In genomic region chr16:682493-683395, GRCh38 we compare ENCODE assay signal across 9 cellular contexts. TPM values are rescaled to one million over a fixed set of nuclear protein-coding genes. Genes with fewer than 3 reads are reported as not detected.
DNase-seq lines count a peak whose midpoint lies in the region; TF ChIP-seq lines count a peak whose summit lies in the region.
"Had no signal": no experiment of that assay in that cellular context is flagged by ENCODE, and none has a peak within 500 bp of the region (broad histone marks: within the 10 kb centered on the region; RNA-seq: fewer than 3 reads in every experiment).

No MANE protein-coding gene starts in this region.

- H3K4me2 ChIP-seq in MM.1S (ENCODE audit: low read depth, low read length): peak overlapping the region; percentile 70; the same call in 1 of the 2 replicates

- H3K79me2 ChIP-seq in MM.1S (ENCODE audit: low read length): peaks cover 32% of the 10 kb centered on the region

- POLR2A ChIA-PET in CD4-positive, alpha-beta memory T cell (lab: Charles Lee; ENCODE audit: partially characterized antibody): interaction anchor here (0.9 to 10.2 kb wide), 5 partner anchors 10 to 47 kb away, joined by 3 to 212 read pairs (median 6); partner anchors contain the start of genes METTL26, RHOT2 and WDR24

- peaks cover 4 to 17% of the 10 kb centered on the region in 2 donors for H3K36me3 Mint-ChIP-seq in CD4-positive, alpha-beta memory T cell
- H3K36me3 Mint-ChIP-seq in nephron (ENCODE audit: low read depth): no peaks in the 10 kb centered on the region

- no peak overlapping the region for H2AFZ ChIP-seq in MM.1S (ENCODE audit: low read length)

- H3K27me3 Mint-ChIP-seq in CD4-positive, alpha-beta memory T cell: no peaks in the 10 kb centered on the region
- H3K27me3 Mint-ChIP-seq in nephron (ENCODE audit: low read depth): no peaks in the 10 kb centered on the region

- H3F3A ChIP-seq in MM.1S (ENCODE audit: insufficient read depth, low read length): 0 out of 2 replicates have a peak, but pooled peaks cover 4% of the 10 kb centered on the region

- CTCF ChIA-PET in CD4-positive, alpha-beta memory T cell (lab: Charles Lee; ENCODE audit: partially characterized antibody): no interaction called here

- peak overlapping the region in 6 of 7 donors; percentile 13 to 91 (median 80) for H3K27ac Mint-ChIP-seq in CD4-positive, alpha-beta memory T cell
- peak overlapping the region in 2 of 3 experiments; percentile 49 to 69 for H3K27ac Mint-ChIP-seq in nephron

- H3K9ac ChIP-seq in MM.1S (ENCODE audit: low read length): no peak overlapping the region

- no peak overlapping the region for H3K4me3 ChIP-seq in CD4-positive, alpha-beta memory T cell (ENCODE audit: low read length in 2 of 2)
- H3K4me3 ChIP-seq in MM.1S (ENCODE audit: low read length) (peak overlapping the region; percentile 61; the same call in 1 of the 2 replicates), choroid plexus epithelial cell (ENCODE audit: low read depth, low read length) (peak overlapping the region; percentile 69), tibial nerve (no peak overlapping the region)

- peaks cover 5 to 43% (median 27%) of the 10 kb centered on the region in 4 donors for H3K4me1 Mint-ChIP-seq in CD4-positive, alpha-beta memory T cell
- peaks cover 4% of the 10 kb centered on the region for H3K4me1 Mint-ChIP-seq in nephron

- H4K20me1 ChIP-seq in MM.1S (ENCODE audit: insufficient read depth, low read length): no peaks in the 10 kb centered on the region

- no peaks in the 10 kb centered on the region for H3K9me3 ChIP-seq in CD4-positive, alpha-beta memory T cell (ENCODE audit: control insufficient read depth in 1 of 2, low read length in 2 of 2)
- H3K9me3 ChIP-seq in MM.1S (replicated peaks; ENCODE audit: insufficient read depth, low read length) (no peaks in the 10 kb centered on the region), tibial nerve (no peaks in the 10 kb centered on the region)

- no peak for TF ChIP-seq POLR2A in tibial nerve (IDR thresholded peaks at IDR 0.05)

- peaks cover 0 to 1% (median 0%) of the 10 kb centered on the region in 8 donors for H3K9me3 Mint-ChIP-seq in CD4-positive, alpha-beta memory T cell
- no peaks in the 10 kb centered on the region for H3K9me3 Mint-ChIP-seq in nephron

- TF ChIP-seq CTCF in MM.1S (IDR thresholded peaks at IDR 0.05; ENCODE audit: low read length): no peak
- no peak for TF ChIP-seq CTCF in choroid plexus epithelial cell (conservative IDR thresholded peaks at IDR 0.05; ENCODE audit: low read depth, low read length)
- no peak for TF ChIP-seq CTCF in nephron (IDR thresholded peaks at IDR 0.05; ENCODE audit: unreplicated experiment in 3 of 3)
- TF ChIP-seq CTCF in tibial nerve (IDR thresholded peaks at IDR 0.05): no peak

- peaks cover 55% of the 10 kb centered on the region for H3K4me1 ChIP-seq in CD4-positive, alpha-beta memory T cell (ENCODE audit: insufficient read depth, low read length)
- H3K4me1 ChIP-seq in MM.1S (ENCODE audit: low read length): peaks cover 8% of the 10 kb centered on the region; the same call in 1 of the 2 replicates
- peaks cover 0 to 65% (median 41%) of the 10 kb centered on the region in 4 donors for H3K4me1 ChIP-seq in tibial nerve

- H3K27ac ChIP-seq in CD4-positive, alpha-beta memory T cell (ENCODE audit: low read depth, low read length): peak overlapping the region; percentile 70
- H3K27ac ChIP-seq in MM.1S (ENCODE audit: low read length): no peak overlapping the region
- no peak overlapping the region for H3K27ac ChIP-seq in tibial nerve

- peaks cover 12% of the 10 kb centered on the region for H3K36me3 ChIP-seq in CD4-positive, alpha-beta memory T cell (ENCODE audit: insufficient read depth, low read length)
- H3K36me3 ChIP-seq in MM.1S (replicated peaks; ENCODE audit: insufficient read depth, low read length) (no peaks in the 10 kb centered on the region), tibial nerve (peaks cover 0 to 49% (median 15%) of the 10 kb centered on the region in 3 donors)

- TF ChIP-seq EP300 in tibial nerve (IDR thresholded peaks at IDR 0.05): no peak

- no peaks in the 10 kb centered on the region for H3K27me3 ChIP-seq in CD4-positive, alpha-beta memory T cell (ENCODE audit: insufficient read depth, low read length)
- no peaks in the 10 kb centered on the region for H3K27me3 ChIP-seq in MM.1S (replicated peaks; ENCODE audit: insufficient read depth, low read length)
- H3K27me3 ChIP-seq in tibial nerve: no peaks in the 10 kb centered on the region

- intact Hi-C loops in CD4-positive, alpha-beta memory T cell (cut with micrococcal nuclease): no loop called here

- 82 to 85% methylated on average over 34 to 36 of the region's 36 CpGs for WGBS in tibial nerve, 2 donors

- no peaks in the 10 kb centered on the region for H3K9me2 ChIP-seq in MM.1S (replicated peaks; ENCODE audit: insufficient read depth, low read length)

- peak overlapping the region; percentile 63 to 88 (median 70) for H3K4me3 Mint-ChIP-seq in CD4-positive, alpha-beta memory T cell
- H3K4me3 Mint-ChIP-seq in nephron: peak overlapping the region; percentile 77 to 85 (median 83)

- DNase-seq in CD4-positive, alpha-beta memory T cell: no peak
- no peak for DNase-seq in MM.1S
- DNase-seq in choroid plexus epithelial cell (ENCODE audit: low read depth): no peak
- no peak for DNase-seq in NK-92 (lab: John Stamatoyannopoulos, UW; ENCODE audit: unreplicated experiment)
- no peak for DNase-seq in NCI-H2029 treated with DMSO at 0.1 percent for 48 hours (lab: John Stamatoyannopoulos, UW)
- no peak for DNase-seq in tibial nerve (ENCODE audit: low spot score in 2 of 2)
- no peak for DNase-seq in NCI-H2081 treated with DMSO at 0.1 percent for 48 hours (lab: John Stamatoyannopoulos, UW)
- DNase-seq: NCI-H146 had no signal

RNA-seq across cellular contexts. Expression of gene JMJD8, which starts 1.4 kb away (rescaled TPM):
- total RNA-seq in CD4-positive, alpha-beta memory T cell: 10 to 100 TPM; 45.0 to 49.0 TPM
- polyA plus RNA-seq in CD4-positive, alpha-beta memory T cell: 10 to 100 TPM; 43.9 to 60.3 TPM
- total RNA-seq in tibial nerve: 100 to 1,000 TPM in 2 of 4 donors, 10 to 100 TPM in 2; 83.1 to 119 (median 101) TPM

RNA-seq across cellular contexts. Expression of gene STUB1, which starts 2.5 kb away (rescaled TPM):
- total RNA-seq in CD4-positive, alpha-beta memory T cell: 100 to 1,000 TPM in 1 of 2 experiments, 10 to 100 TPM in 1; 97.2 to 110 TPM
- 100 to 1,000 TPM; 147 to 181 TPM for polyA plus RNA-seq in CD4-positive, alpha-beta memory T cell
- total RNA-seq in tibial nerve: 100 to 1,000 TPM; 152 to 213 (median 186) TPM

RNA-seq across cellular contexts. Expression of gene RHBDL1, which starts 7.3 kb away (rescaled TPM):
- 1 to 10 TPM; 2.2 to 2.4 TPM for total RNA-seq in CD4-positive, alpha-beta memory T cell
- polyA plus RNA-seq in CD4-positive, alpha-beta memory T cell: 1 to 10 TPM; 2.1 to 2.8 TPM
- total RNA-seq in tibial nerve: 1 to 10 TPM in 3 of 4 donors, under 1 TPM in 1; 0.90 to 3.5 (median 1.9) TPM

RNA-seq across cellular contexts. Expression of gene WDR24, which starts 7.5 kb away (rescaled TPM):
- total RNA-seq in CD4-positive, alpha-beta memory T cell: 10 to 100 TPM; 15.5 to 16.1 TPM
- 10 to 100 TPM; 10.2 to 12.2 TPM for polyA plus RNA-seq in CD4-positive, alpha-beta memory T cell
- 10 to 100 TPM; 13.1 to 18.2 (median 15.8) TPM for total RNA-seq in tibial nerve

RNA-seq across cellular contexts. Expression of gene RHOT2, which starts 14.8 kb away (rescaled TPM):
- 100 to 1,000 TPM; 254 to 263 TPM for total RNA-seq in CD4-positive, alpha-beta memory T cell
- polyA plus RNA-seq in CD4-positive, alpha-beta memory T cell: 10 to 100 TPM; 46.6 to 54.3 TPM
- total RNA-seq in tibial nerve: 100 to 1,000 TPM in 3 of 4 donors, 10 to 100 TPM in 1; 68.6 to 188 (median 106) TPM

Comparison
In these comparisons a context has a peak if more than half of its experiments do, and no peak if none do; other contexts are left out.
1. H3K4me3 ChIP-seq: peak in MM.1S (single experiment) and choroid plexus epithelial cell (single experiment); none in CD4-positive, alpha-beta memory T cell (0 of 2) and tibial nerve (0 of 4).